Comparison of ENCODE assay signal across 14 cellular contexts in the genomic region with DNA sequence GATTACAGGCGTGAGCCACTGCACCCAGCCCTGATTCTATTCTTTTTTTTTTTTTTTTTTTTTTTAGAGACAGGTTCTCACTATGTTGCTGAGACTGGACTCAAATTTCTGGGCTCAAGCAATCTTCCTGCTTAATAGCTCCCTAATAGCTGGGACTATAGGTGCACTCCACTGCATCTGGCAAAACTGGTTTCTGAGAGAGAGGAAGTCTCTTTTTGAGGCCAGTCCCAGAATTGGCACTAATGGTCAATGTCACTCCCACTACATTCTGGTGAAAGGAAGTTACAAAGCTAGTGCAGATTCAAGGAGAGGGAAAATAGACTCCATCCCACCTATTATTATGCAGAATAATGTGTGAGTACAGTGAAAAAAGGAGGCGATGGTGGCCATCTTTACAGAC. TPM values are rescaled to one million over a fixed set of nuclear protein-coding genes. Genes with fewer than 3 reads are reported as not detected.
A peak's percentile ranks its signal among the peaks of the same experiment; 100 is the strongest.
DNase-seq lines count a peak whose midpoint lies in the region; ATAC-seq, FAIRE-seq and TF ChIP-seq lines count a peak whose summit lies in the region.
"Had no signal": no experiment of that assay in that cellular context is flagged by ENCODE, and none has a peak within 500 bp of the region (broad histone marks: within the 10 kb centered on the region; RNA-seq: fewer than 3 reads in every experiment).

No MANE protein-coding gene starts in this region.

- H3K27me3 ChIP-seq in OCI-LY1 (ENCODE audit: insufficient read depth, low read length) (no peaks in the 10 kb centered on the region), keratinocyte (ENCODE audit: control insufficient read depth, extremely low read depth, insufficient read depth, low read length) (no peaks in the 10 kb centered on the region), foreskin keratinocyte (no peaks in the 10 kb centered on the region)

- DNase-seq in activated CD4-positive, alpha-beta T cell treated with anti-CD3 and anti-CD28 coated beads, Interleukin-2, amount 10 ng/mL, durations not matched to agents 24 days and 14 days = peak; percentile 48
- DNase-seq in activated CD4-positive, alpha-beta T cell treated with anti-CD3 and anti-CD28 coated beads for 36 hours = no peak
- no peak for DNase-seq in keratinocyte (ENCODE audit: low read depth, low spot score)
- DNase-seq in SW480 (ENCODE audit: low spot score) = no peak
- no peak for DNase-seq in foreskin keratinocyte
- no peak for DNase-seq in NCI-H2107 treated with DMSO at 0.1 percent for 48 hours (lab: John Stamatoyannopoulos, UW; ENCODE audit: unreplicated experiment)
- DNase-seq: CD4-positive, alpha-beta memory T cell; EL; NCI-H1436 treated with DMSO at 0.1 percent for 48 hours; NCI-H774; SIG-M5 had no signal

- H2AFZ ChIP-seq in OCI-LY1 (ENCODE audit: low read length) (no peak overlapping the region), keratinocyte (ENCODE audit: control insufficient read depth, low read length) (peak overlapping the region; percentile 4)

- H3K4me1 ChIP-seq in OCI-LY1 (ENCODE audit: insufficient read depth, low read length, severe bottlenecking) (peaks cover 70% of the 10 kb centered on the region), keratinocyte (ENCODE audit: control insufficient read depth, extremely low read depth, insufficient read depth, low read length) (peaks cover 39% of the 10 kb centered on the region), foreskin keratinocyte (peaks cover 28% of the 10 kb centered on the region)

- H3K27me3 Mint-ChIP-seq in activated CD4-positive, alpha-beta T cell treated with anti-CD3 and anti-CD28 coated beads, Interleukin-2, amount 10 ng/mL, durations not matched to agents 24 days and 14 days = no peaks in the 10 kb centered on the region
- H3K27me3 Mint-ChIP-seq in activated CD4-positive, alpha-beta T cell treated with anti-CD3 and anti-CD28 coated beads for 36 hours = no peaks in the 10 kb centered on the region
- H3K27me3 Mint-ChIP-seq: CD4-positive, alpha-beta memory T cell had no signal

- H3K9me1 ChIP-seq in keratinocyte (ENCODE audit: control insufficient read depth, extremely low read depth, insufficient read depth, low read length) = no peaks in the 10 kb centered on the region

- peaks cover 5% of the 10 kb centered on the region for H3K9me3 Mint-ChIP-seq in activated CD4-positive, alpha-beta T cell treated with anti-CD3 and anti-CD28 coated beads, Interleukin-2, amount 10 ng/mL, durations not matched to agents 24 days and 14 days
- H3K9me3 Mint-ChIP-seq in activated CD4-positive, alpha-beta T cell treated with anti-CD3 and anti-CD28 coated beads for 36 hours (ENCODE audit: low read depth) = peaks cover 2% of the 10 kb centered on the region
- H3K9me3 Mint-ChIP-seq: CD4-positive, alpha-beta memory T cell had no signal

- no peak for ATAC-seq in activated CD4-positive, alpha-beta T cell treated with anti-CD3 and anti-CD28 coated beads for 36 hours
- ATAC-seq in foreskin keratinocyte (no peak), HG03342 (IDR thresholded peaks at IDR 0.05; ENCODE audit: unreplicated experiment) (no peak)

- TF ChIP-seq CTCF in OCI-LY1 (IDR thresholded peaks at IDR 0.05; ENCODE audit: low read length) = no peak
- no peak for TF ChIP-seq CTCF in keratinocyte (optimal IDR thresholded peaks at IDR 0.05 in 1 of 3, IDR thresholded peaks at IDR 0.05 in 1 of 3, conservative IDR thresholded peaks at IDR 0.05 in 1 of 3; ENCODE audit: extremely low read depth in 1 of 3, insufficient read depth in 2 of 3, low read length in 3 of 3)
- TF ChIP-seq CTCF in foreskin keratinocyte (conservative IDR thresholded peaks at IDR 0.05) = no peak

- H3K27ac ChIP-seq in OCI-LY1 (ENCODE audit: low read depth, low read length, poor library complexity, severe bottlenecking) (peak overlapping the region; percentile 15), keratinocyte (ENCODE audit: control insufficient read depth, insufficient read depth, low read length) (no peak overlapping the region), foreskin keratinocyte (no peak overlapping the region)

- H3K4me3 ChIP-seq in OCI-LY1 (ENCODE audit: low read depth, low read length, poor library complexity, severe bottlenecking) (no peak overlapping the region), keratinocyte (ENCODE audit: control insufficient read depth in 2 of 3, extremely low read depth in 1 of 3, insufficient read depth in 2 of 3, low read depth in 1 of 3, low read length in 3 of 3) (no peak overlapping the region)

- H3K4me2 ChIP-seq in OCI-LY1 (ENCODE audit: low read length) (no peak overlapping the region), keratinocyte (ENCODE audit: control insufficient read depth, extremely low read depth, insufficient read depth, low read depth, low read length) (no peak overlapping the region)

- POLR2A ChIA-PET in activated CD4-positive, alpha-beta T cell treated with anti-CD3 and anti-CD28 coated beads for 36 hours (lab: Charles Lee) = no interaction called here

- no peaks in the 10 kb centered on the region for H3K9me2 ChIP-seq in OCI-LY1 (ENCODE audit: low read depth, low read length)

- no peaks in the 10 kb centered on the region for H3F3A ChIP-seq in OCI-LY1 (ENCODE audit: insufficient read depth, low read length)

- peak; percentile 9 for FAIRE-seq in keratinocyte (lab: Jason Lieb, UNC)
- FAIRE-seq: A204.1 had no signal

- dilution Hi-C loops in keratinocyte (cut with MboI; ENCODE audit: extremely low pct_ligation_motif_present, low sequenced_read_pairs) = no loop called here

- no peak overlapping the region for H3K27ac Mint-ChIP-seq in activated CD4-positive, alpha-beta T cell treated with anti-CD3 and anti-CD28 coated beads, Interleukin-2, amount 10 ng/mL, durations not matched to agents 24 days and 14 days
- no peak overlapping the region for H3K27ac Mint-ChIP-seq in activated CD4-positive, alpha-beta T cell treated with anti-CD3 and anti-CD28 coated beads for 36 hours
- H3K27ac Mint-ChIP-seq: CD4-positive, alpha-beta memory T cell had no signal

- H3K36me3 ChIP-seq in OCI-LY1 (ENCODE audit: insufficient read depth, low read length) (no peaks in the 10 kb centered on the region), keratinocyte (ENCODE audit: control insufficient read depth in 2 of 2, extremely low read depth in 1 of 2, insufficient read depth in 2 of 2, low read length in 2 of 2) (no peaks in the 10 kb centered on the region)

- no peaks in the 10 kb centered on the region for H3K79me2 ChIP-seq in OCI-LY1 (ENCODE audit: insufficient read depth, low read length)
- H3K79me2 ChIP-seq in keratinocyte (ENCODE audit: control insufficient read depth, insufficient read depth, low read length) = no peaks in the 10 kb centered on the region

- CTCF ChIA-PET in activated CD4-positive, alpha-beta T cell treated with anti-CD3 and anti-CD28 coated beads for 36 hours (lab: Charles Lee) = no interaction called here

- H3K4me1 Mint-ChIP-seq in activated CD4-positive, alpha-beta T cell treated with anti-CD3 and anti-CD28 coated beads, Interleukin-2, amount 10 ng/mL, durations not matched to agents 24 days and 14 days = peaks cover 48% of the 10 kb centered on the region
- peaks cover 70% of the 10 kb centered on the region for H3K4me1 Mint-ChIP-seq in activated CD4-positive, alpha-beta T cell treated with anti-CD3 and anti-CD28 coated beads for 36 hours

- H3K36me3 Mint-ChIP-seq in activated CD4-positive, alpha-beta T cell treated with anti-CD3 and anti-CD28 coated beads, Interleukin-2, amount 10 ng/mL, durations not matched to agents 24 days and 14 days (ENCODE audit: low read depth) = peaks cover 3% of the 10 kb centered on the region
- no peaks in the 10 kb centered on the region for H3K36me3 Mint-ChIP-seq in activated CD4-positive, alpha-beta T cell treated with anti-CD3 and anti-CD28 coated beads for 36 hours (ENCODE audit: low read depth)
- H3K36me3 Mint-ChIP-seq: CD4-positive, alpha-beta memory T cell had no signal

- H3K9me3 ChIP-seq in OCI-LY1 (ENCODE audit: low read length) (no peaks in the 10 kb centered on the region), keratinocyte (ENCODE audit: control insufficient read depth, low read depth, low read length) (no peaks in the 10 kb centered on the region)

- no peaks in the 10 kb centered on the region for H4K20me1 ChIP-seq in OCI-LY1 (ENCODE audit: insufficient read depth, low read length)
- H4K20me1 ChIP-seq in keratinocyte (ENCODE audit: control insufficient read depth, extremely low read depth, insufficient read depth, low read length) = no peaks in the 10 kb centered on the region

- no peak overlapping the region for H3K9ac ChIP-seq in OCI-LY1 (ENCODE audit: low read length)
- no peak overlapping the region for H3K9ac ChIP-seq in keratinocyte (ENCODE audit: control insufficient read depth, extremely low read depth, insufficient read depth, low read length)

- no peak overlapping the region for H3K4me3 Mint-ChIP-seq in activated CD4-positive, alpha-beta T cell treated with anti-CD3 and anti-CD28 coated beads, Interleukin-2, amount 10 ng/mL, durations not matched to agents 24 days and 14 days
- no peak overlapping the region for H3K4me3 Mint-ChIP-seq in activated CD4-positive, alpha-beta T cell treated with anti-CD3 and anti-CD28 coated beads for 36 hours
- H3K4me3 Mint-ChIP-seq: CD4-positive, alpha-beta memory T cell had no signal

- intact Hi-C loops in activated CD4-positive, alpha-beta T cell treated with anti-CD3 and anti-CD28 coated beads, Interleukin-2, amount 10 ng/mL, durations not matched to agents 24 days and 14 days (cut with micrococcal nuclease) = loop anchor here (5.0 to 10.0 kb wide), 2 partner anchors 53 to 486 kb away; no protein-coding TSS in a partner anchor
- intact Hi-C loops in activated CD4-positive, alpha-beta T cell treated with anti-CD3 and anti-CD28 coated beads for 36 hours (cut with DNase I, micrococcal nuclease) = no loop called here

RNA-seq across cellular contexts. Expression of a gene that starts 5.8 kb away (rescaled TPM):
- 45.3 and 47.6 TPM in 2 replicates for total RNA-seq in activated CD4-positive, alpha-beta T cell treated with anti-CD3 and anti-CD28 coated beads, Interleukin-2, amount 10 ng/mL, durations not matched to agents 24 days and 14 days
- total RNA-seq in activated CD4-positive, alpha-beta T cell treated with anti-CD3 and anti-CD28 coated beads for 36 hours = 10 to 100 TPM; 45.5 to 46.6 TPM
- polyA plus RNA-seq in keratinocyte = 250 to 402 TPM (median 303 TPM) in 3 replicates
- 39.9 TPM for polyA plus RNA-seq in keratinocyte (2011; ENCODE audit: low read depth)
- 201 and 293 TPM in 2 replicates for polyA plus RNA-seq in keratinocyte (2011; cell fraction: cytosol; rRNA removed)
- polyA plus RNA-seq in keratinocyte (2011; cell fraction: nucleus; rRNA removed) = 332 and 361 TPM in 2 replicates
- 37.4 and 256 TPM in 2 replicates for polyA plus RNA-seq in keratinocyte (2012; ENCODE audit: low replicate concordance)
- polyA minus RNA-seq in keratinocyte = 379 to 451 TPM (median 420 TPM) in 3 replicates
- 312 TPM for polyA minus RNA-seq in keratinocyte (2011; cell fraction: cytosol; rRNA and poly(A)+ RNA removed)
- polyA minus RNA-seq in keratinocyte (2011; cell fraction: nucleus; rRNA and poly(A)+ RNA removed) = 400 and 638 TPM in 2 replicates
- total RNA-seq in foreskin keratinocyte = 125 TPM in 2 replicates
- polyA plus RNA-seq in foreskin keratinocyte = 38.6 and 47.4 TPM in 2 replicates
